ENCODE assay signal across 11 cellular contexts in the genomic region with DNA sequence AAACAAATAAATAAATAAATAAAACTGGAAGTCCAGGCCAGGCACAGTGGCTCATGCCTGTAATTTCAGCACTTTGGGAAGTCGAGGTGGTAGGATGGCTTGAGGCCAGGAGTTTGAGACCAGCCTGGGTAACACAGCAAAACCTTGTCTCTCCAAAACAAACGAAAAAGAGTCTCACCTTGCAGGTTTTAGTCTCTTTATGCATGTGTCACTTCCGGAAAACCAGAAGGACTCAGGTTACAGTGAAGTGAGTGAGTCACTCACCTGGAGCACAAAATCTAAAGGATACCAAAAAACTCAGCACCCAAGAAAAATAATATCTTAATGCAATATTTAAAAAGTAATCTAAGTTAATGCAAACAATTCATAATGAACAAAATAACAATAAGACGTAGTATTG. TPM values are rescaled to one million over a fixed set of nuclear protein-coding genes. Genes with fewer than 3 reads are reported as not detected.
"Had no signal": no experiment of that assay in that cellular context is flagged by ENCODE, and none has a peak within 500 bp of the region (broad histone marks: within the 10 kb centered on the region; RNA-seq: fewer than 3 reads in every experiment).

No MANE protein-coding gene starts in this region.

- H3K79me2 ChIP-seq: hepatocyte had no signal

- DNase-seq: activated CD4-positive, alpha-beta T cell treated with anti-CD3 and anti-CD28 coated beads, Interleukin-2, amount 50 U/mL, for 4 hours; activated T-cell treated with anti-CD3 and anti-CD28 coated beads, Interleukin-2, amount 50 U/mL, for 1 hour; effector memory CD4-positive, alpha-beta T cell; lower lobe of right lung; naive thymus-derived CD4-positive, alpha-beta T cell; posterior cingulate gyrus; small intestine had no signal

- H3K9me3 ChIP-seq: lower lobe of right lung, neutrophil, right atrium auricular region had no signal

- H3K4me2 ChIP-seq: hepatocyte had no signal

- H3K36me3 ChIP-seq: lower lobe of right lung, neutrophil, right atrium auricular region had no signal

- H2AFZ ChIP-seq: hepatocyte had no signal

- H3K4me3 ChIP-seq: hepatocyte, lower lobe of right lung, right atrium auricular region had no signal

- H3K27me3 ChIP-seq: hepatocyte, neutrophil, right atrium auricular region had no signal

- H3K4me1 ChIP-seq: lower lobe of right lung, right atrium auricular region had no signal

- ATAC-seq: activated CD4-positive, CD25-positive, alpha-beta regulatory T cell treated with anti-CD3 and anti-CD28 coated beads, Interleukin-2, amount 50 U/mL, for 24 hours; naive thymus-derived CD4-positive, alpha-beta T cell had no signal

- H3K27ac ChIP-seq: hepatocyte, lower lobe of right lung, neutrophil, right atrium auricular region had no signal

RNA-seq across cellular contexts. Expression of a gene that starts 20.1 kb away (rescaled TPM):
- total RNA-seq: naive thymus-derived CD4-positive, alpha-beta T cell; right atrium auricular region had no signal
- polyA plus RNA-seq: naive thymus-derived CD4-positive, alpha-beta T cell had no signal
